ENCODE assay signal across 8 cellular contexts in the genomic region with DNA sequence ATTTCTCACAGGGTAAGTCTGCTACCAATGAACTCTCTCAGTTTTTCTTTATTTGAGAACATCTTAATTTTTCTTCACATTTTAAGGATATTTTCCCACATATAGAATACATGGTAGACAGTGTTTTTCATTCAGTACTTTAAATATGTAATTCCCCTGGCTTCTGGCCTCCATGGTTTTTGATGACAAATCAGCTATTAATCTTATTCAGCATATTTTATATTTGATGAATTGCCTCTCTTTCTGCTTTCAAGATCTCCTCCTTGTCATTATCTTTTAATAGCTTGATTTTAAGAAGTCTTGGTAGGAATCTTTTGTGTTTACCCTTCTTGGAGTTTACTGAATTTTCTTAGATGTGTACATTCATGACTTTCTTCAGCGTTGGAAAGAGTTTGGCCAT. TPM values are rescaled to one million over a fixed set of nuclear protein-coding genes. Genes with fewer than 3 reads are reported as not detected.
"Had no signal": no experiment of that assay in that cellular context is flagged by ENCODE, and none has a peak within 500 bp of the region (broad histone marks: within the 10 kb centered on the region; RNA-seq: fewer than 3 reads in every experiment).

No MANE protein-coding gene starts in this region.

- FAIRE-seq: GM12878, GM12891, GM12892, GM18507, GM19239 had no signal

- H3K4me3 ChIP-seq: GM12878 had no signal

- DNase-seq: GDM1, GF-D8 had no signal

- ATAC-seq: GM12878 had no signal

RNA-seq across cellular contexts. Expression of a gene that starts 27.6 kb away (rescaled TPM):
- total RNA-seq: G401 had no signal
